27 cellular contexts compared by ENCODE assay signal in genomic region chr12:123356159-123356670, GRCh38. TPM values are rescaled to one million over a fixed set of nuclear protein-coding genes. Genes with fewer than 3 reads are reported as not detected.
DNase-seq lines count a peak whose midpoint lies in the region; ATAC-seq, FAIRE-seq and TF ChIP-seq lines count a peak whose summit lies in the region.
"Had no signal": no experiment of that assay in that cellular context is flagged by ENCODE, and none has a peak within 500 bp of the region (broad histone marks: within the 10 kb centered on the region; RNA-seq: fewer than 3 reads in every experiment).

No MANE protein-coding gene starts in this region.

- H3K4me1 Mint-ChIP-seq in progenitor cell of endocrine pancreas (ENCODE audit: low read depth): peaks cover 11% of the 10 kb centered on the region

- H2AFZ ChIP-seq in IMR-90 (replicated peaks; ENCODE audit: low read length, poor library complexity) (no peak overlapping the region), HepG2 (ENCODE audit: low read length) (no peak overlapping the region)
- H2AFZ ChIP-seq: PC-9 had no signal

- H4K20me1 ChIP-seq in IMR-90 (ENCODE audit: insufficient read depth, low read length) (peaks cover 74% of the 10 kb centered on the region), HepG2 (ENCODE audit: insufficient read depth, low read length) (peaks cover 40% of the 10 kb centered on the region)

- no peaks in the 10 kb centered on the region for H3K9me3 Mint-ChIP-seq in progenitor cell of endocrine pancreas (ENCODE audit: low read depth)
- H3K9me3 Mint-ChIP-seq: CD8-positive, alpha-beta T cell had no signal

- no peak overlapping the region for H2BK15ac ChIP-seq in IMR-90 (ENCODE audit: low read depth, low read length)

- DNase-seq in A549 (ENCODE audit: low read depth in 1 of 2, low spot score in 1 of 2) (no peak), IMR-90 (no peak), HepG2 (ENCODE audit: low spot score) (no peak), progenitor cell of endocrine pancreas (ENCODE audit: low spot score, unreplicated experiment) (no peak), AG20443 (ENCODE audit: low spot score) (no peak), RCC 7860 (ENCODE audit: low spot score) (no peak), urothelium cell line (ENCODE audit: low spot score) (no peak)
- DNase-seq: C1 segment of cervical spinal cord; CD8-positive, alpha-beta T cell; DMS79; EL; GDM1; KBM-7; MV-4-11; NCI-H1105; NCI-H1436 treated with DMSO at 0.1 percent for 48 hours; NCI-H187 treated with DMSO at 0.1 percent for 48 hours; NCI-H2107; NCI-H446; NCI-H526; PC-9; Right ventricle myocardium superior; RPMI8226 had no signal

- H3K56ac ChIP-seq in IMR-90 (ENCODE audit: extremely low read depth, insufficient read depth, low read length): no peak overlapping the region

- H3K9me1 ChIP-seq in IMR-90 (ENCODE audit: insufficient read depth, low read length): peaks cover 8% of the 10 kb centered on the region

- in situ Hi-C loops in IMR-90 (cut with MboI; ENCODE audit: low sequenced_read_pairs) (no loop called here), HepG2 (cut with HindIII; ENCODE audit: extremely low pct_ligation_motif_present, low pct_unique_long_range_greater_than_20kb) (no loop called here)

- no peak overlapping the region for H4K8ac ChIP-seq in IMR-90 (ENCODE audit: low read depth in 2 of 2, low read length in 2 of 2)

- H3K18ac ChIP-seq in IMR-90 (ENCODE audit: low read depth, low read length): no peak overlapping the region

- TF ChIP-seq POLR2A in A549 (IDR thresholded peaks at IDR 0.05; ENCODE audit: low read length) (no peak), IMR-90 (IDR thresholded peaks at IDR 0.05; ENCODE audit: low read depth, low read length) (no peak), HepG2 (IDR thresholded peaks at IDR 0.05; ENCODE audit: insufficient read depth in 1 of 2, low read depth in 2 of 2, low read length in 2 of 2) (no peak)

- no peak for TF ChIP-seq RAD21 in A549 (conservative IDR thresholded peaks at IDR 0.05 in 1 of 2, IDR thresholded peaks at IDR 0.05 in 1 of 2)
- TF ChIP-seq RAD21 in IMR-90 (IDR thresholded peaks at IDR 0.05; ENCODE audit: low read length): no peak
- TF ChIP-seq RAD21 in HepG2 (CRISPR knock-in tag; IDR thresholded peaks at IDR 0.05): no peak

- H3K36me3 ChIP-seq in IMR-90 (ENCODE audit: control insufficient read depth, insufficient read depth, low read length): 0 out of 2 replicates have a peak, but pooled peaks cover 3% of the 10 kb centered on the region
- peaks cover 3 to 14% of the 10 kb centered on the region in 2 experiments; a peak in 3 of 5 replicates for H3K36me3 ChIP-seq in HepG2 (replicated peaks in 1 of 2; ENCODE audit: control insufficient read depth in 1 of 2, insufficient read depth in 2 of 2, low read length in 2 of 2)

- H3K4me3 Mint-ChIP-seq in progenitor cell of endocrine pancreas (ENCODE audit: low read depth): no peak overlapping the region
- H3K4me3 Mint-ChIP-seq: CD8-positive, alpha-beta T cell had no signal

- no peak overlapping the region for H2BK5ac ChIP-seq in IMR-90 (ENCODE audit: low read depth, low read length, poor library complexity, severe bottlenecking)

- H3K36me3 Mint-ChIP-seq in progenitor cell of endocrine pancreas (ENCODE audit: insufficient read depth): peaks cover 10% of the 10 kb centered on the region

- no peak overlapping the region for H3K27ac ChIP-seq in A549
- no peak overlapping the region for H3K27ac ChIP-seq in IMR-90 (ENCODE audit: insufficient read depth, low read length)
- H3K27ac ChIP-seq in HepG2 (ENCODE audit: extremely low read length, insufficient read depth, low read length): no peak overlapping the region
- H3K27ac ChIP-seq: PC-9, SJSA1 had no signal

- TF ChIP-seq EP300 in A549 (IDR thresholded peaks at IDR 0.05) (no peak), HepG2 (IDR thresholded peaks at IDR 0.05; ENCODE audit: low read depth in 2 of 2, low read length in 2 of 2) (no peak), HepG2 (CRISPR knock-in tag; IDR thresholded peaks at IDR 0.05; ENCODE audit: borderline replicate concordance) (no peak)

- no peak overlapping the region for H4K5ac ChIP-seq in IMR-90 (ENCODE audit: low read depth, low read length)

- H2AK5ac ChIP-seq in IMR-90 (ENCODE audit: low read depth, low read length): no peak overlapping the region

- H3K27me3 Mint-ChIP-seq in progenitor cell of endocrine pancreas: no peaks in the 10 kb centered on the region

- no peaks in the 10 kb centered on the region for H3K9me3 ChIP-seq in A549
- no peaks in the 10 kb centered on the region for H3K9me3 ChIP-seq in IMR-90 (ENCODE audit: control insufficient read depth, insufficient read depth, low read length)
- no peaks in the 10 kb centered on the region for H3K9me3 ChIP-seq in HepG2 (ENCODE audit: low read length)
- H3K9me3 ChIP-seq: Caco-2, SJSA1 had no signal

- H3K79me2 ChIP-seq in HepG2 (ENCODE audit: insufficient read depth, low read length): peaks cover 89% of the 10 kb centered on the region

- FAIRE-seq in A549 (lab: Jason Lieb, UNC) (no peak), HepG2 (lab: Jason Lieb, UNC) (no peak), RCC 7860 (lab: Jason Lieb, UNC) (no peak), urothelium cell line (lab: Jason Lieb, UNC) (no peak)
- FAIRE-seq: GM12891, H54 had no signal

- H3K4ac ChIP-seq in IMR-90 (ENCODE audit: low read depth, low read length): no peak overlapping the region

- dilution Hi-C loops in IMR-90 (cut with HindIII; ENCODE audit: low sequenced_read_pairs, unreplicated experiment): no loop called here

- no peak overlapping the region for H3K4me2 ChIP-seq in A549
- no peak overlapping the region for H3K4me2 ChIP-seq in IMR-90 (ENCODE audit: low read depth, low read length)
- H3K4me2 ChIP-seq in HepG2 (ENCODE audit: low read depth, low read length): no peak overlapping the region
- H3K4me2 ChIP-seq: PC-9 had no signal

- intact Hi-C loops in IMR-90 (cut with micrococcal nuclease) (no loop called here), HepG2 (cut with micrococcal nuclease; ENCODE audit: unreplicated experiment) (no loop called here)

- H3K79me1 ChIP-seq in IMR-90 (ENCODE audit: low read depth in 1 of 2, low read length in 2 of 2): peaks cover 3 to 56% of the 10 kb centered on the region in 2 experiments

- ATAC-seq in A549 (no peak), IMR-90 (ENCODE audit: low read depth) (no peak), HepG2 (no peak)
- ATAC-seq: CD8-positive, alpha-beta T cell had no signal

- CTCF ChIA-PET in A549 (lab: Yijun Ruan, JAX): interaction anchor here (1.1 to 1.6 kb wide), 2 partner anchors 9 to 23 kb away, joined by 3 to 6 read pairs; no protein-coding TSS in a partner anchor
- CTCF ChIA-PET in IMR-90 (lab: Yijun Ruan, JAX): interaction anchor here (0.8 to 2.1 kb wide), 2 partner anchors 9 kb away, joined by 3 to 4 read pairs; no protein-coding TSS in a partner anchor
- CTCF ChIA-PET in HepG2 (lab: Yijun Ruan, JAX; ENCODE audit: low intra/inter-chr PET ratio, low total read pairs): no interaction called here

- BruUV-seq in IMR-90 (replicated peaks; lab: Mats Ljungman, UMichigan): no TSS peak
- BruUV-seq in HepG2 (replicated peaks; lab: Mats Ljungman, UMichigan): no TSS peak

- no peak overlapping the region for H4K91ac ChIP-seq in IMR-90 (ENCODE audit: insufficient read depth, low read depth, low read length)

- no peak overlapping the region for H2AK9ac ChIP-seq in IMR-90 (replicated peaks; ENCODE audit: low read depth, low read length, poor library complexity)

- H3K23ac ChIP-seq in IMR-90 (ENCODE audit: low read depth, low read length): no peak overlapping the region

- POLR2A ChIA-PET in A549 (lab: Yijun Ruan, JAX): interaction anchor here (0.7 kb wide), 1 partner anchor 124 kb away, joined by 3 read pairs; no protein-coding TSS in a partner anchor
- POLR2A ChIA-PET in IMR-90 (lab: Charles Lee; ENCODE audit: unreplicated experiment): interaction anchor here (0.6 kb wide), 1 partner anchor 35 kb away, joined by 5 read pairs; no protein-coding TSS in a partner anchor
- POLR2A ChIA-PET in HepG2 (lab: Yijun Ruan, JAX): interaction anchor here (1.9 kb wide), 1 partner anchor 9 kb away, joined by 7 read pairs; no protein-coding TSS in a partner anchor

- H3K4me3 ChIP-seq in A549: no peak overlapping the region
- no peak overlapping the region for H3K4me3 ChIP-seq in IMR-90 (ENCODE audit: insufficient read depth, low read depth, low read length)
- no peak overlapping the region for H3K4me3 ChIP-seq in HepG2 (replicated peaks in 1 of 3; ENCODE audit: insufficient read depth in 1 of 3, low read depth in 2 of 3, low read length in 3 of 3)
- H3K4me3 ChIP-seq: PC-9, SJSA1 had no signal

- no peak overlapping the region for H3K14ac ChIP-seq in IMR-90 (replicated peaks; ENCODE audit: low read depth, low read length)

- TF ChIP-seq CTCF in A549 (IDR thresholded peaks at IDR 0.05): no peak
- no peak for TF ChIP-seq CTCF in IMR-90 (conservative IDR thresholded peaks at IDR 0.05; ENCODE audit: low read depth, low read length)
- TF ChIP-seq CTCF in HepG2 (CRISPR knock-in tag; IDR thresholded peaks at IDR 0.05): no peak
- TF ChIP-seq CTCF in progenitor cell of endocrine pancreas (IDR thresholded peaks at IDR 0.05; ENCODE audit: unreplicated experiment): no peak

- no peak overlapping the region for H2BK20ac ChIP-seq in IMR-90 (ENCODE audit: low read depth, low read length)

- no peak overlapping the region for H2BK120ac ChIP-seq in IMR-90 (ENCODE audit: low read depth, low read length)

- no peak overlapping the region for H3K9ac ChIP-seq in IMR-90 (ENCODE audit: low read depth, low read length)
- no peak overlapping the region for H3K9ac ChIP-seq in HepG2 (ENCODE audit: insufficient read depth, low read depth, low read length)

- H3K27ac Mint-ChIP-seq in progenitor cell of endocrine pancreas: peak overlapping the region; percentile 67
- H3K27ac Mint-ChIP-seq: CD8-positive, alpha-beta T cell had no signal

- H3K27me3 ChIP-seq in IMR-90 (ENCODE audit: control insufficient read depth, insufficient read depth, low read length): no peaks in the 10 kb centered on the region
- no peaks in the 10 kb centered on the region for H3K27me3 ChIP-seq in HepG2 (ENCODE audit: control insufficient read depth in 1 of 2, insufficient read depth in 2 of 2, low read length in 2 of 2)
- H3K27me3 ChIP-seq: SJSA1 had no signal

- 76% methylated on average over 7 of the region's 7 CpGs for WGBS in A549 (ENCODE audit: missing lambda C conversion rate)
- 93% methylated on average over 3 of the region's 7 CpGs; no CpG with 5 or more reads in 1 of the 2 experiments for WGBS in IMR-90 (ENCODE audit: extremely low coverage in 2 of 2, insufficient read length in 1 of 2), 2 experiments
- 75% methylated on average over 7 of the region's 7 CpGs for WGBS in HepG2 (ENCODE audit: low lambda C conversion rate)

- H3K4me1 ChIP-seq in A549: peaks cover 16% of the 10 kb centered on the region
- peaks cover 10% of the 10 kb centered on the region for H3K4me1 ChIP-seq in IMR-90 (ENCODE audit: control insufficient read depth, insufficient read depth, low read length)
- peaks cover 18% of the 10 kb centered on the region for H3K4me1 ChIP-seq in HepG2 (ENCODE audit: insufficient read depth, low read length)

RNA-seq across cellular contexts. Expression of gene SBNO1, which starts 8.4 kb away (rescaled TPM):
- polyA plus RNA-seq in A549 (2011; rRNA removed) (33.4 and 35.7 TPM in 2 replicates), A549 (2017; fragmentation: RNase III; extraction: RNeasy Plus Mini Kit Qiagen cat#74134 plus additional on column Dnase treatment) (24.4 to 25.9 TPM (median 25.2 TPM) in 3 replicates), IMR-90 (2012; rRNA removed) (4.1 and 5.3 TPM in 2 replicates), HepG2 (2011; rRNA removed) (8.7 and 10.9 TPM in 2 replicates)
- 5.3 and 5.7 TPM in 2 replicates for polyA plus RNA-seq in A549 (2012; cell fraction: cytosol; rRNA removed)
- polyA plus RNA-seq in A549 (2012; cell fraction: nucleus; rRNA removed): 4.6 and 7.0 TPM in 2 replicates
- polyA minus RNA-seq in A549 (2011; rRNA and poly(A)+ RNA removed): 29.0 and 31.2 TPM in 2 replicates
- total RNA-seq in IMR-90 (2012; rRNA removed) (24.9 and 43.0 TPM in 2 replicates), HepG2 (2016; rRNA removed; fragmentation: Illumina TruSeq; extraction: Trizol) (40.2 and 69.6 TPM in 2 replicates), progenitor cell of endocrine pancreas (45.7 and 46.9 TPM in 2 replicates)
- polyA plus RNA-seq in IMR-90 (2012; cell fraction: cytosol; rRNA removed): 1.5 TPM in 2 replicates
- 2.1 and 6.2 TPM in 2 replicates for polyA plus RNA-seq in IMR-90 (2012; cell fraction: nucleus; rRNA removed; ENCODE audit: low replicate concordance)
- 5.9 and 8.0 TPM in 2 replicates for total RNA-seq in HepG2 (2016; cell fraction: cytosol; rRNA removed; fragmentation: Illumina TruSeq; extraction: Trizol; ENCODE audit: low read depth)
- 38.7 and 67.2 TPM in 2 replicates for total RNA-seq in HepG2 (2016; cell fraction: insoluble cytoplasmic fraction; rRNA removed; fragmentation: Illumina TruSeq; extraction: Trizol)
- total RNA-seq in HepG2 (2016; cell fraction: membrane; rRNA removed; fragmentation: Illumina TruSeq; extraction: Trizol): 14.1 and 16.7 TPM in 2 replicates
- 29.6 and 33.9 TPM in 2 replicates for total RNA-seq in HepG2 (2016; cell fraction: nucleus; rRNA removed; fragmentation: Illumina TruSeq; extraction: Trizol)
- polyA plus RNA-seq in HepG2 (2011; cell fraction: cytosol; rRNA removed): 4.5 and 6.6 TPM in 2 replicates
- 7.7 and 8.7 TPM in 2 replicates for polyA plus RNA-seq in HepG2 (2011; cell fraction: nucleus; rRNA removed)
- 12.0 and 12.8 TPM in 2 replicates for polyA plus RNA-seq in HepG2 (2012)
- 0.65 and 0.78 TPM in 2 replicates for polyA plus RNA-seq in HepG2 (2016; cell fraction: cytosol; fragmentation: Illumina TruSeq; extraction: Trizol; ENCODE audit: low read depth)
- 22.2 and 22.3 TPM in 2 replicates for polyA plus RNA-seq in HepG2 (2016; cell fraction: insoluble cytoplasmic fraction; fragmentation: Illumina TruSeq; extraction: Trizol; ENCODE audit: low read depth)
- polyA plus RNA-seq in HepG2 (2016; cell fraction: membrane; fragmentation: Illumina TruSeq; extraction: Trizol; ENCODE audit: low read depth): 2.0 and 2.5 TPM in 2 replicates
- polyA plus RNA-seq in HepG2 (2016; cell fraction: nucleus; fragmentation: Illumina TruSeq; extraction: Trizol; ENCODE audit: insufficient read depth, low read depth): 20.8 and 22.6 TPM in 2 replicates
- polyA minus RNA-seq in HepG2 (2011; rRNA and poly(A)+ RNA removed; ENCODE audit: low replicate concordance): 14.7 and 18.6 TPM in 2 replicates
- 20.0 and 21.5 TPM in 2 replicates for polyA minus RNA-seq in HepG2 (2011; cell fraction: cytosol; rRNA and poly(A)+ RNA removed)
- polyA minus RNA-seq in HepG2 (2011; cell fraction: nucleus; rRNA and poly(A)+ RNA removed): 22.9 and 23.6 TPM in 2 replicates

RNA-seq across cellular contexts. Expression of gene KMT5A, which starts 27.7 kb away (rescaled TPM):
- 32.9 and 40.5 TPM in 2 replicates for polyA plus RNA-seq in A549 (2011; rRNA removed)
- polyA plus RNA-seq in A549 (2012; cell fraction: cytosol; rRNA removed): 36.7 and 37.8 TPM in 2 replicates
- polyA plus RNA-seq in A549 (2012; cell fraction: nucleus; rRNA removed): 60.3 and 70.4 TPM in 2 replicates
- polyA plus RNA-seq in A549 (2017; fragmentation: RNase III; extraction: RNeasy Plus Mini Kit Qiagen cat#74134 plus additional on column Dnase treatment): 37.5 to 41.9 TPM (median 40.8 TPM) in 3 replicates
- polyA minus RNA-seq in A549 (2011; rRNA and poly(A)+ RNA removed): 25.3 and 30.9 TPM in 2 replicates
- 26.0 and 32.2 TPM in 2 replicates for total RNA-seq in IMR-90 (2012; rRNA removed)
- 28.3 and 30.3 TPM in 2 replicates for polyA plus RNA-seq in IMR-90 (2012; rRNA removed)
- 16.3 and 17.9 TPM in 2 replicates for polyA plus RNA-seq in IMR-90 (2012; cell fraction: cytosol; rRNA removed)
- polyA plus RNA-seq in IMR-90 (2012; cell fraction: nucleus; rRNA removed; ENCODE audit: low replicate concordance): 47.8 and 61.5 TPM in 2 replicates
- 22.5 and 26.5 TPM in 2 replicates for total RNA-seq in HepG2 (2016; rRNA removed; fragmentation: Illumina TruSeq; extraction: Trizol)
- 13.8 and 16.3 TPM in 2 replicates for total RNA-seq in HepG2 (2016; cell fraction: cytosol; rRNA removed; fragmentation: Illumina TruSeq; extraction: Trizol; ENCODE audit: low read depth)
- 16.0 and 25.9 TPM in 2 replicates for total RNA-seq in HepG2 (2016; cell fraction: insoluble cytoplasmic fraction; rRNA removed; fragmentation: Illumina TruSeq; extraction: Trizol)
- total RNA-seq in HepG2 (2016; cell fraction: membrane; rRNA removed; fragmentation: Illumina TruSeq; extraction: Trizol): 31.1 and 32.8 TPM in 2 replicates
- 17.0 and 22.2 TPM in 2 replicates for total RNA-seq in HepG2 (2016; cell fraction: nucleus; rRNA removed; fragmentation: Illumina TruSeq; extraction: Trizol)
- 12.4 and 14.0 TPM in 2 replicates for polyA plus RNA-seq in HepG2 (2011; rRNA removed)
- 10.2 and 11.2 TPM in 2 replicates for polyA plus RNA-seq in HepG2 (2011; cell fraction: cytosol; rRNA removed)
- 22.9 and 26.6 TPM in 2 replicates for polyA plus RNA-seq in HepG2 (2011; cell fraction: nucleus; rRNA removed)
- 13.4 and 18.1 TPM in 2 replicates for polyA plus RNA-seq in HepG2 (2012)
- polyA plus RNA-seq in HepG2 (2016; cell fraction: cytosol; fragmentation: Illumina TruSeq; extraction: Trizol; ENCODE audit: low read depth): 16.7 and 20.1 TPM in 2 replicates
- polyA plus RNA-seq in HepG2 (2016; cell fraction: insoluble cytoplasmic fraction; fragmentation: Illumina TruSeq; extraction: Trizol; ENCODE audit: low read depth): 22.9 and 33.7 TPM in 2 replicates
- polyA plus RNA-seq in HepG2 (2016; cell fraction: membrane; fragmentation: Illumina TruSeq; extraction: Trizol; ENCODE audit: low read depth): 35.7 and 39.3 TPM in 2 replicates
- polyA plus RNA-seq in HepG2 (2016; cell fraction: nucleus; fragmentation: Illumina TruSeq; extraction: Trizol; ENCODE audit: insufficient read depth, low read depth): 49.9 and 50.4 TPM in 2 replicates
- polyA minus RNA-seq in HepG2 (2011; rRNA and poly(A)+ RNA removed; ENCODE audit: low replicate concordance): 6.8 and 27.9 TPM in 2 replicates
- 7.7 and 7.9 TPM in 2 replicates for polyA minus RNA-seq in HepG2 (2011; cell fraction: cytosol; rRNA and poly(A)+ RNA removed)
- 14.9 and 17.4 TPM in 2 replicates for polyA minus RNA-seq in HepG2 (2011; cell fraction: nucleus; rRNA and poly(A)+ RNA removed)
- total RNA-seq in progenitor cell of endocrine pancreas: 42.4 and 48.9 TPM in 2 replicates

Comparison
In these comparisons a context has a peak if more than half of its experiments do, and no peak if none do; other contexts are left out.
1. Of the 38 proteins assayed by ChIP-seq in both HepG2 and A549: peak only in HepG2: none; only in A549: none; in both: MAFK; in neither: 37.